In the genomic region with DNA sequence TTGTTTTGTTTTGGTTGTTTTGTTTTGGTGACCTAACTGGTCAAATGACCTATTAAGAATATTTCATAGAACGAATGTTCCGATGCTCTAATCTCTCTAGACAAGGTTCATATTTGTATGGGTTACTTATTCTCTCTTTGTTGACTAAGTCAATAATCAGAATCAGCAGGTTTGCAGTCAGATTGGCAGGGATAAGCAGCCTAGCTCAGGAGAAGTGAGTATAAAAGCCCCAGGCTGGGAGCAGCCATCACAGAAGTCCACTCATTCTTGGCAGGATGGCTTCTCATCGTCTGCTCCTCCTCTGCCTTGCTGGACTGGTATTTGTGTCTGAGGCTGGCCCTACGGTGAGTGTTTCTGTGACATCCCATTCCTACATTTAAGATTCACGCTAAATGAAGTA, we compare ENCODE assay signal across 14 cellular contexts. TPM values are rescaled to one million over a fixed set of nuclear protein-coding genes. Genes with fewer than 3 reads are reported as not detected.
"Had no signal": no experiment of that assay in that cellular context is flagged by ENCODE, and none has a peak within 500 bp of the region (broad histone marks: within the 10 kb centered on the region; RNA-seq: fewer than 3 reads in every experiment).

TSS of gene TTR (plus strand) at position 250 of the 400 bp plus-strand sequence. CDS start at position 276, 26 bp downstream.

- H3K36me3 Mint-ChIP-seq: activated CD4-positive, alpha-beta memory T cell treated with anti-CD3 and anti-CD28 coated beads for 36 hours; activated naive CD8-positive, alpha-beta T cell treated with anti-CD3 and anti-CD28 coated beads, Interleukin-2, amount 10 ng/mL, durations not matched to agents 7 days and 5 days had no signal

- H3K9me3 ChIP-seq: left ventricle myocardium inferior, neutrophil had no signal

- ATAC-seq: activated T-cell treated with anti-CD3 and anti-CD28 coated beads, Interleukin-2, amount 50 U/mL, for 4 hours had no signal

- H3K27ac ChIP-seq: dorsolateral prefrontal cortex, esophagus muscularis mucosa, left ventricle myocardium inferior, neutrophil had no signal

- H3K27ac Mint-ChIP-seq: activated CD4-positive, alpha-beta memory T cell treated with anti-CD3 and anti-CD28 coated beads for 36 hours; activated naive CD8-positive, alpha-beta T cell treated with anti-CD3 and anti-CD28 coated beads, Interleukin-2, amount 10 ng/mL, durations not matched to agents 7 days and 5 days had no signal

- H3K27me3 ChIP-seq: esophagus muscularis mucosa, neutrophil had no signal

- H3K9me3 Mint-ChIP-seq: activated CD4-positive, alpha-beta memory T cell treated with anti-CD3 and anti-CD28 coated beads for 36 hours; activated naive CD8-positive, alpha-beta T cell treated with anti-CD3 and anti-CD28 coated beads, Interleukin-2, amount 10 ng/mL, durations not matched to agents 7 days and 5 days; activated T-cell treated with anti-CD3 and anti-CD28 coated beads, Interleukin-2, amount 50 U/mL, for 4 hours had no signal

- H3K36me3 ChIP-seq: esophagus muscularis mucosa, left ventricle myocardium inferior, neutrophil had no signal

- H3K4me1 Mint-ChIP-seq: activated naive CD8-positive, alpha-beta T cell treated with anti-CD3 and anti-CD28 coated beads, Interleukin-2, amount 10 ng/mL, durations not matched to agents 7 days and 5 days had no signal

- DNase-seq: activated CD4-positive, alpha-beta memory T cell treated with anti-CD3 and anti-CD28 coated beads for 36 hours; activated gamma-delta T cell; activated naive CD8-positive, alpha-beta T cell treated with anti-CD3 and anti-CD28 coated beads, Interleukin-2, amount 10 ng/mL, durations not matched to agents 7 days and 5 days; activated T-cell treated with anti-CD3 and anti-CD28 coated beads, Interleukin-2, amount 50 U/mL, for 4 hours; aorta; dorsolateral prefrontal cortex; left ventricle myocardium inferior; mesenchymal stem cell; stimulated activated CD4-positive, alpha-beta T cell treated with anti-CD3 and anti-CD28 coated beads, Interleukin-4, amount 100 ng/mL, for 24 hours had no signal

- H3K4me3 Mint-ChIP-seq: activated CD4-positive, alpha-beta memory T cell treated with anti-CD3 and anti-CD28 coated beads for 36 hours; activated naive CD8-positive, alpha-beta T cell treated with anti-CD3 and anti-CD28 coated beads, Interleukin-2, amount 10 ng/mL, durations not matched to agents 7 days and 5 days; activated T-cell treated with anti-CD3 and anti-CD28 coated beads, Interleukin-2, amount 50 U/mL, for 4 hours had no signal

- H3K4me3 ChIP-seq: dorsolateral prefrontal cortex, esophagus muscularis mucosa, left ventricle myocardium inferior had no signal

- H3K4me1 ChIP-seq: esophagus muscularis mucosa, left ventricle myocardium inferior had no signal

RNA-seq across cellular contexts. Expression of gene TTR, which starts in this region (rescaled TPM):
- total RNA-seq: activated CD4-positive, alpha-beta memory T cell treated with anti-CD3 and anti-CD28 coated beads for 36 hours; activated naive CD8-positive, alpha-beta T cell treated with anti-CD3 and anti-CD28 coated beads, Interleukin-2, amount 10 ng/mL, durations not matched to agents 7 days and 5 days; aorta; fibroblast of villous mesenchyme; left ventricle myocardium inferior; myocyte; pulmonary artery endothelial cell had no signal
